In genomic region chr2:169776483-169776802, GRCh38 we compare ENCODE assay signal across 1 cellular context.
TF ChIP-seq lines count a peak whose summit lies in the region.

No MANE protein-coding gene starts in this region.

TF ChIP-seq in SK-N-SH treated with all-trans-retinoic acid at 6 μM for 48 hours, 23 proteins besides CTCF, POLR2A, EP300 and RAD21 (continued from another document):
- TF ChIP-seq, protein P1, sequence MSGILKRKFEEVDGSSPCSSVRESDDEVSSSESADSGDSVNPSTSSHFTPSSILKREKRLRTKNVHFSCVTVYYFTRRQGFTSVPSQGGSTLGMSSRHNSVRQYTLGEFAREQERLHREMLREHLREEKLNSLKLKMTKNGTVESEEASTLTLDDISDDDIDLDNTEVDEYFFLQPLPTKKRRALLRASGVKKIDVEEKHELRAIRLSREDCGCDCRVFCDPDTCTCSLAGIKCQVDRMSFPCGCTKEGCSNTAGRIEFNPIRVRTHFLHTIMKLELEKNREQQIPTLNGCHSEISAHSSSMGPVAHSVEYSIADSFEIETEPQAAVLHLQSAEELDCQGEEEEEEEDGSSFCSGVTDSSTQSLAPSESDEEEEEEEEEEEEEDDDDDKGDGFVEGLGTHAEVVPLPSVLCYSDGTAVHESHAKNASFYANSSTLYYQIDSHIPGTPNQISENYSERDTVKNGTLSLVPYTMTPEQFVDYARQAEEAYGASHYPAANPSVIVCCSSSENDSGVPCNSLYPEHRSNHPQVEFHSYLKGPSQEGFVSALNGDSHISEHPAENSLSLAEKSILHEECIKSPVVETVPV (CRISPR knock-in tag; IDR thresholded peaks at IDR 0.05), result no peak
- TF ChIP-seq ZNF70 (CRISPR knock-in tag; IDR thresholded peaks at IDR 0.05) (no peak), ZFP3 (CRISPR knock-in tag; IDR thresholded peaks at IDR 0.05) (no peak), GLIS3 (CRISPR knock-in tag; IDR thresholded peaks at IDR 0.05) (no peak), SNAI2 (CRISPR knock-in tag; IDR thresholded peaks at IDR 0.05) (no peak), ISL1 (CRISPR knock-in tag; IDR thresholded peaks at IDR 0.05) (no peak), ESRRG (CRISPR knock-in tag; IDR thresholded peaks at IDR 0.05) (no peak), RARB (CRISPR knock-in tag; IDR thresholded peaks at IDR 0.05) (no peak)
- TF ChIP-seq, protein P2, sequence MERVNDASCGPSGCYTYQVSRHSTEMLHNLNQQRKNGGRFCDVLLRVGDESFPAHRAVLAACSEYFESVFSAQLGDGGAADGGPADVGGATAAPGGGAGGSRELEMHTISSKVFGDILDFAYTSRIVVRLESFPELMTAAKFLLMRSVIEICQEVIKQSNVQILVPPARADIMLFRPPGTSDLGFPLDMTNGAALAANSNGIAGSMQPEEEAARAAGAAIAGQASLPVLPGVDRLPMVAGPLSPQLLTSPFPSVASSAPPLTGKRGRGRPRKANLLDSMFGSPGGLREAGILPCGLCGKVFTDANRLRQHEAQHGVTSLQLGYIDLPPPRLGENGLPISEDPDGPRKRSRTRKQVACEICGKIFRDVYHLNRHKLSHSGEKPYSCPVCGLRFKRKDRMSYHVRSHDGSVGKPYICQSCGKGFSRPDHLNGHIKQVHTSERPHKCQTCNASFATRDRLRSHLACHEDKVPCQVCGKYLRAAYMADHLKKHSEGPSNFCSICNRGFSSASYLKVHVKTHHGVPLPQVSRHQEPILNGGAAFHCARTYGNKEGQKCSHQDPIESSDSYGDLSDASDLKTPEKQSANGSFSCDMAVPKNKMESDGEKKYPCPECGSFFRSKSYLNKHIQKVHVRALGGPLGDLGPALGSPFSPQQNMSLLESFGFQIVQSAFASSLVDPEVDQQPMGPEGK (CRISPR knock-in tag; IDR thresholded peaks at IDR 0.05; ENCODE audit: borderline replicate concordance), result no peak
